ENCODE assay signal across 1 cellular context in genomic region chr17:76376318-76377133, GRCh38.
TF ChIP-seq lines count a peak whose summit lies in the region.

No MANE protein-coding gene starts in this region.

TF ChIP-seq in HepG2, 621 proteins besides CTCF, POLR2A, EP300 and RAD21 (continued from another document):
- no peak for TF ChIP-seq MLXIP (CRISPR knock-in tag; IDR thresholded peaks at IDR 0.05; ENCODE audit: borderline replicate concordance)
- no peak for TF ChIP-seq TEAD2 (CRISPR knock-in tag; IDR thresholded peaks at IDR 0.05)
- no peak for TF ChIP-seq ZNF589 (CRISPR knock-in tag; conservative IDR thresholded peaks at IDR 0.05)
- TF ChIP-seq CHD4 (IDR thresholded peaks at IDR 0.05; ENCODE audit: borderline replicate concordance, low read length) = no peak; the same call in 1 of the 2 replicates
- TF ChIP-seq ZNF569 (CRISPR knock-in tag; IDR thresholded peaks at IDR 0.05; ENCODE audit: borderline replicate concordance) = no peak
- TF ChIP-seq ZNF550 (CRISPR knock-in tag; IDR thresholded peaks at IDR 0.05; ENCODE audit: borderline replicate concordance) = no peak
- no peak for TF ChIP-seq MATR3 (CRISPR knock-in tag; IDR thresholded peaks at IDR 0.05)
- peak; percentile 90 for TF ChIP-seq HDAC2 (CRISPR knock-in tag; IDR thresholded peaks at IDR 0.05)
- no peak for TF ChIP-seq KLF13 (CRISPR knock-in tag; IDR thresholded peaks at IDR 0.05)
- TF ChIP-seq ZBTB21 (CRISPR knock-in tag; IDR thresholded peaks at IDR 0.05) = no peak
- TF ChIP-seq ZNF496 (CRISPR knock-in tag; IDR thresholded peaks at IDR 0.05; ENCODE audit: insufficient replicate concordance) = no peak
- TF ChIP-seq ZNF644 (CRISPR knock-in tag; IDR thresholded peaks at IDR 0.05; ENCODE audit: low read depth) = no peak
- TF ChIP-seq MYC (CRISPR knock-in tag; IDR thresholded peaks at IDR 0.05; ENCODE audit: borderline replicate concordance) = peak; percentile 83; the same call in 1 of the 2 replicates
- peak; percentile 95 for TF ChIP-seq SP5 (CRISPR knock-in tag; IDR thresholded peaks at IDR 0.05; ENCODE audit: borderline replicate concordance, low read depth)
- TF ChIP-seq TERF1 (CRISPR knock-in tag; IDR thresholded peaks at IDR 0.05) = no peak
- TF ChIP-seq ZNF503 (CRISPR knock-in tag; IDR thresholded peaks at IDR 0.05) = peak; percentile 93
- TF ChIP-seq KDM5A (IDR thresholded peaks at IDR 0.05; ENCODE audit: borderline replicate concordance, low read length) = peak; percentile 56; the same call in 1 of the 2 replicates
- peak in 1 of 2 experiments; percentile 81; a peak in 2 of 4 replicates for TF ChIP-seq ATF4 (CRISPR knock-in tag; IDR thresholded peaks at IDR 0.05)
- no peak for TF ChIP-seq ZNF784 (CRISPR knock-in tag; IDR thresholded peaks at IDR 0.05; ENCODE audit: borderline replicate concordance)
- TF ChIP-seq NFYB (CRISPR knock-in tag; IDR thresholded peaks at IDR 0.05) = no peak
- peak; percentile 66 for TF ChIP-seq RBFOX2 (IDR thresholded peaks at IDR 0.05; ENCODE audit: low read depth, low read length)
- peak; percentile 95 for TF ChIP-seq ARID5B (CRISPR knock-in tag; IDR thresholded peaks at IDR 0.05)
- no peak for TF ChIP-seq ATRX (CRISPR knock-in tag; IDR thresholded peaks at IDR 0.05; ENCODE audit: borderline replicate concordance)
- TF ChIP-seq ZMYM4 (CRISPR knock-in tag; IDR thresholded peaks at IDR 0.05) = no peak; the same call in 1 of the 2 replicates
- TF ChIP-seq ZNF510 (CRISPR knock-in tag; IDR thresholded peaks at IDR 0.05; ENCODE audit: low read depth) = 0 out of 2 replicates have a peak, but pooled peaks have one; percentile 49
- TF ChIP-seq PHF5A (CRISPR knock-in tag; IDR thresholded peaks at IDR 0.05; ENCODE audit: low read depth, unreplicated experiment) = peak; percentile 95
- no peak for TF ChIP-seq ZNF646 (CRISPR knock-in tag; IDR thresholded peaks at IDR 0.05)
- peak; percentile 71; the same call in 1 of the 2 replicates for TF ChIP-seq TMF1 (CRISPR knock-in tag; IDR thresholded peaks at IDR 0.05; ENCODE audit: low read depth)
- TF ChIP-seq JUN (CRISPR knock-in tag; IDR thresholded peaks at IDR 0.05) = no peak
- TF ChIP-seq ZNF616 (CRISPR knock-in tag; IDR thresholded peaks at IDR 0.05; ENCODE audit: low read depth) = no peak
